In genomic region chr4:1837069-1837468, GRCh38 we compare ENCODE assay signal across 28 cellular contexts. TPM values are rescaled to one million over a fixed set of nuclear protein-coding genes. Genes with fewer than 3 reads are reported as not detected.
"Had no signal": no experiment of that assay in that cellular context is flagged by ENCODE, and none has a peak within 500 bp of the region (broad histone marks: within the 10 kb centered on the region; RNA-seq: fewer than 3 reads in every experiment).

No MANE protein-coding gene starts in this region.

- ATAC-seq: left cardiac atrium; left lung; lower lobe of right lung; naive thymus-derived CD8-positive, alpha-beta T cell; psoas muscle; right lobe of liver; stimulated activated memory B cell treated with anti-CD40 and anti-IgM and Interleukin-4, amounts not matched to agents 10 μg/mL and 1 μg/mL and 100 μg/mL, for 72 hours; stimulated activated naive CD8-positive, alpha-beta T cell treated with anti-CD3 and anti-CD28 coated beads, Interleukin-15, Interleukin-2, amounts not matched to agents 100 U/mL and 50 U/mL, for 24 hours; upper lobe of right lung had no signal

- H3K27me3 ChIP-seq: left lung, right atrium auricular region, right lobe of liver, stomach, testis, thyroid gland, transverse colon, upper lobe of right lung had no signal

- H3K9me3 Mint-ChIP-seq: naive thymus-derived CD8-positive, alpha-beta T cell; nephron; neural crest cell; stimulated activated memory B cell treated with anti-CD40 and anti-IgM and Interleukin-4, amounts not matched to agents 10 μg/mL and 1 μg/mL and 100 μg/mL, for 72 hours had no signal

- H3K27ac ChIP-seq: left lung, lower lobe of right lung, parathyroid adenoma, psoas muscle, right atrium auricular region, right lobe of liver, stomach, testis, transverse colon, upper lobe of right lung had no signal

- H2AFZ ChIP-seq: parathyroid adenoma had no signal

- DNase-seq: hippocampal formation; kidney glomerular epithelial cell; left cardiac atrium; left lung; lower lobe of right lung; mammary epithelial cell; mesenchymal stem cell; naive thymus-derived CD8-positive, alpha-beta T cell; occipital lobe; psoas muscle; right lobe of liver; stimulated activated CD4-positive, alpha-beta T cell treated with anti-CD3 and anti-CD28 coated beads, Interleukin-12 subunit alpha, Interleukin-12 subunit beta, amount 100 ng/mL, for 4 hours; stimulated activated CD4-positive, alpha-beta T cell treated with anti-CD3 and anti-CD28 coated beads, Interleukin-15, amount 100 ng/mL, for 24 hours; stimulated activated CD4-positive, alpha-beta T cell treated with anti-CD3 and anti-CD28 coated beads, Interleukin-2, amount 100 ng/mL, for 24 hours; stimulated activated CD4-positive, alpha-beta T cell treated with anti-CD3 and anti-CD28 coated beads, Interleukin-4, amount 100 ng/mL, for 24 hours; stimulated activated naive CD8-positive, alpha-beta T cell treated with anti-CD3 and anti-CD28 coated beads, Interleukin-15, Interleukin-2, amounts not matched to agents 100 U/mL and 50 U/mL, for 24 hours; stomach; testis; thyroid gland; transverse colon; upper lobe of right lung had no signal

- H3K4me3 Mint-ChIP-seq: naive thymus-derived CD8-positive, alpha-beta T cell; nephron; neural crest cell; stimulated activated memory B cell treated with anti-CD40 and anti-IgM and Interleukin-4, amounts not matched to agents 10 μg/mL and 1 μg/mL and 100 μg/mL, for 72 hours had no signal

- H3K4me1 ChIP-seq: left lung, parathyroid adenoma, psoas muscle, right lobe of liver, upper lobe of right lung had no signal

- H3K4me3 ChIP-seq: left lung, lower lobe of right lung, psoas muscle, right atrium auricular region, right lobe of liver, stomach, testis, thyroid gland, transverse colon, upper lobe of right lung had no signal

- H3K9ac ChIP-seq: parathyroid adenoma had no signal

- H3K9me3 ChIP-seq: left lung, lower lobe of right lung, psoas muscle, right atrium auricular region, right lobe of liver, stomach, testis, thyroid gland, transverse colon, upper lobe of right lung had no signal

- H3K27me3 Mint-ChIP-seq: naive thymus-derived CD8-positive, alpha-beta T cell; stimulated activated memory B cell treated with anti-CD40 and anti-IgM and Interleukin-4, amounts not matched to agents 10 μg/mL and 1 μg/mL and 100 μg/mL, for 72 hours had no signal

- H3K4me1 Mint-ChIP-seq: nephron, neural crest cell had no signal

- H3K27ac Mint-ChIP-seq: naive thymus-derived CD8-positive, alpha-beta T cell; nephron; stimulated activated memory B cell treated with anti-CD40 and anti-IgM and Interleukin-4, amounts not matched to agents 10 μg/mL and 1 μg/mL and 100 μg/mL, for 72 hours had no signal

- FAIRE-seq: keratinocyte, urothelium cell line had no signal

RNA-seq across cellular contexts. Expression of gene FGFR3, which starts 44.0 kb away (rescaled TPM):
- total RNA-seq: naive thymus-derived CD8-positive, alpha-beta T cell had no signal
